9 cellular contexts compared by ENCODE assay signal in genomic region chr1:2237773-2238172, GRCh38. TPM values are rescaled to one million over a fixed set of nuclear protein-coding genes. Genes with fewer than 3 reads are reported as not detected.
DNase-seq lines count a peak whose midpoint lies in the region; ATAC-seq and TF ChIP-seq lines count a peak whose summit lies in the region.
"Had no signal": no experiment of that assay in that cellular context is flagged by ENCODE, and none has a peak within 500 bp of the region (broad histone marks: within the 10 kb centered on the region; RNA-seq: fewer than 3 reads in every experiment).

No MANE protein-coding gene starts in this region.

- TF ChIP-seq CTCF in AG09309 (IDR thresholded peaks at IDR 0.05; ENCODE audit: control insufficient read depth, insufficient read depth, low read depth, low read length, missing control alignments) (peak; percentile 33), LNCAP (IDR thresholded peaks at IDR 0.05) (peak; percentile 11; the same call in 1 of the 2 replicates), dorsolateral prefrontal cortex (IDR thresholded peaks at IDR 0.05 in 54 of 56, conservative IDR thresholded peaks at IDR 0.05 in 2 of 56; ENCODE audit: low read depth in 1 of 56, partially characterized antibody in 56 of 56) (peak in 45 of 56 donors; percentile 16 to 63 (median 38))

- no peak for ATAC-seq in naive thymus-derived CD4-positive, alpha-beta T cell
- no peak for ATAC-seq in GM19397 (IDR thresholded peaks at IDR 0.05; ENCODE audit: unreplicated experiment)
- ATAC-seq in GM21737 (IDR thresholded peaks at IDR 0.05; ENCODE audit: unreplicated experiment): no peak

- intact Hi-C loops in dorsolateral prefrontal cortex (cut with DNase I): loop anchor here in 1 of 2 donors (10.0 kb wide), 1 partner anchor 103 kb away; no protein-coding TSS in a partner anchor
- intact Hi-C loops in naive thymus-derived CD4-positive, alpha-beta T cell (cut with micrococcal nuclease): no loop called here

- peaks cover 74 to 91% (median 81%) of the 10 kb centered on the region in 7 donors for H3K4me1 Mint-ChIP-seq in naive thymus-derived CD4-positive, alpha-beta T cell

- H3K36me3 Mint-ChIP-seq in naive thymus-derived CD4-positive, alpha-beta T cell: peaks cover 0 to 20% (median 11%) of the 10 kb centered on the region in 5 donors

- H3K27ac Mint-ChIP-seq in naive thymus-derived CD4-positive, alpha-beta T cell: peak overlapping the region; percentile 78 to 99 (median 96)

- H3K4me3 ChIP-seq in AG09309 (ENCODE audit: control insufficient read depth, low read depth, low read length) (no peak overlapping the region), dorsolateral prefrontal cortex (peak overlapping the region in 30 of 59 donors; percentile 0 to 52 (median 22))
- H3K4me3 ChIP-seq in naive thymus-derived CD4-positive, alpha-beta T cell (ENCODE audit: low read length): peak overlapping the region; percentile 47

- DNase-seq in AG09309 (ENCODE audit: low read depth) (no peak), dorsolateral prefrontal cortex (peak in 2 of 10 donors; percentile 14 to 50), Kasumi-1 (lab: John Stamatoyannopoulos, UW) (no peak), dedifferentiated amniotic fluid mesenchymal stem cell (ENCODE audit: extremely low spot score) (no peak)
- DNase-seq in naive thymus-derived CD4-positive, alpha-beta T cell: no peak
- DNase-seq: amniotic stem cell had no signal

- peak overlapping the region in 55 of 59 donors; percentile 8 to 96 (median 57) for H3K27ac ChIP-seq in dorsolateral prefrontal cortex
- peak overlapping the region; percentile 78 for H3K27ac ChIP-seq in naive thymus-derived CD4-positive, alpha-beta T cell (ENCODE audit: low read depth, low read length)

- CTCF ChIA-PET in naive thymus-derived CD4-positive, alpha-beta T cell (lab: Charles Lee): interaction anchor here (1.5 to 1.8 kb wide), 2 partner anchors 43 to 63 kb away, joined by 3 to 4 read pairs; partner anchors contain the start of gene FAAP20

- POLR2A ChIA-PET in naive thymus-derived CD4-positive, alpha-beta T cell (lab: Charles Lee): interaction anchor here (0.7 to 10.6 kb wide), 4 partner anchors 7 to 73 kb away, joined by 3 to 244 read pairs (median 51); partner anchors contain the start of gene SKI

- H3K4me3 Mint-ChIP-seq in naive thymus-derived CD4-positive, alpha-beta T cell: peak overlapping the region; percentile 73 to 98 (median 88)

- H3K27me3 ChIP-seq in dorsolateral prefrontal cortex: no peaks in the 10 kb centered on the region
- H3K27me3 ChIP-seq in naive thymus-derived CD4-positive, alpha-beta T cell (ENCODE audit: control insufficient read depth in 2 of 2, insufficient read depth in 2 of 2, low read length in 2 of 2): no peaks in the 10 kb centered on the region

- H3K27me3 Mint-ChIP-seq in naive thymus-derived CD4-positive, alpha-beta T cell: no peaks in the 10 kb centered on the region

- H3K4me1 ChIP-seq in naive thymus-derived CD4-positive, alpha-beta T cell (ENCODE audit: control insufficient read depth in 2 of 2, insufficient read depth in 2 of 2, low read length in 2 of 2): peaks cover 74 to 98% of the 10 kb centered on the region in 2 donors

- H3K9me3 ChIP-seq in naive thymus-derived CD4-positive, alpha-beta T cell (ENCODE audit: control insufficient read depth in 2 of 3, low read length in 3 of 3): no peaks in the 10 kb centered on the region

- H3K36me3 ChIP-seq in naive thymus-derived CD4-positive, alpha-beta T cell (ENCODE audit: control insufficient read depth in 2 of 3, insufficient read depth in 3 of 3, low read length in 3 of 3): peaks cover 0 to 12% (median 2%) of the 10 kb centered on the region in 3 experiments

- peaks cover 0 to 9% (median 0%) of the 10 kb centered on the region in 11 donors for H3K9me3 Mint-ChIP-seq in naive thymus-derived CD4-positive, alpha-beta T cell

RNA-seq across cellular contexts. Expression of gene SKI, which starts 9.7 kb away (rescaled TPM):
- 100 to 1,000 TPM in 27 of 120 experiments, 10 to 100 TPM in 93; 65.3 to 147 (median 87.5) TPM for total RNA-seq in dorsolateral prefrontal cortex
- 100 to 1,000 TPM in 2 of 5 experiments, 10 to 100 TPM in 3; 63.4 to 278 (median 97.9) TPM for total RNA-seq in naive thymus-derived CD4-positive, alpha-beta T cell
- polyA plus RNA-seq in naive thymus-derived CD4-positive, alpha-beta T cell: under 1 TPM; 0.61 to 0.92 TPM

RNA-seq across cellular contexts. Expression of gene FAAP20, which starts 43.2 kb away (rescaled TPM):
- 10 to 100 TPM; 21.8 to 56.4 (median 36.0) TPM for total RNA-seq in dorsolateral prefrontal cortex
- total RNA-seq in naive thymus-derived CD4-positive, alpha-beta T cell: 10 to 100 TPM; 43.2 to 56.2 (median 48.8) TPM
- polyA plus RNA-seq in naive thymus-derived CD4-positive, alpha-beta T cell: 10 to 100 TPM; 55.9 to 77.0 TPM
